ENCODE assay signal across 8 cellular contexts in the genomic region with DNA sequence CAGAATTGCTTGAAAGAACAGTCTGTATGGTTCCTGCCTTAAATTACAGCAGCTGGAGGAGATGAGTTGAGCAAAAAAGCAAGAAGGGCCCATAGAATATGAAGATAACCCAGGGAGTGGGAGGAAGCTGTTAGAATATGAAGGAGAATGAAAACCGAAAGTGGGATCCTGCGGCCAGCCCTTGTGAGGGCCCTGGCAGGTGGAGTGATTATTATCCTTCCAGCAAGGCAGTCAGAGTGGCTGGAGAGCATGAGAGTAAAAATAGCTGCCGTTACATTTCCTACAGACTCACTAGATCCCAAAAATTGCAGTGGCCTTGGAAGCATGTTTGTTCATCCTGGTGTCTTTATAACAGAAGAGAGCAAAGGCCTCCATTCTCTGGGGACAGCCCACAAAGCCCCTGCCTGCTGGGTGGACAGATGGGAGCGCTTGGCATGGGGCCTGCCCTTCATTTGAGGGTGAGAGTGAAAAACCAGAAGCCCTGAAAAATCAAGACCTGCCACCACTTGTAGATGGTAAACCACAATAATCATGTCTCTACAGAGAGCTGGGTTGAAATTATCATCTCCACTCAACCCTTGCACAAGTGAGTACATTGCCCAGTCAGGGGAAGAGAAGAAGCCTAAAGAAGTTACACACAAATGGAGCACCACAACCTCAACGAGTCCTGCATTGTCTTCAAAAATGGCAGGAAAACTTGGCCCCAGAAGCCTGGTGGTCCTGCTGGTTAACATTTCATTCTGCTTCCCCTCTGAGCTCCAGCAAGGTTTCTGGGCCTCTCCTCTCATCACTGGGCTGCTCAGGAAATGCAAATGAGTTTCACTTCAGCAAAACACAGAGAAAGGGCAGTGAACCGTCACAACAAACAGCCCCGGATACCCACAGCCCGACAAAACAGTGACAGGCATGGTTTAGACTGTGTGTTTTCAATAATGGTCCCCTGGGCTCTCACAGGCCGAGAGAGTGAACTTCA. TPM values are rescaled to one million over a fixed set of nuclear protein-coding genes. Genes with fewer than 3 reads are reported as not detected.
DNase-seq lines count a peak whose midpoint lies in the region; ATAC-seq lines count a peak whose summit lies in the region.

No MANE protein-coding gene starts in this region.

- H3K27ac ChIP-seq in mesendoderm (ENCODE audit: low read depth, low read length), result no peak overlapping the region

- H2BK15ac ChIP-seq in mesendoderm (replicated peaks; ENCODE audit: low read depth), result no peak overlapping the region

- H3K18ac ChIP-seq in mesendoderm (ENCODE audit: low read length), result no peak overlapping the region

- no peaks in the 10 kb centered on the region for H3K27me3 Mint-ChIP-seq in activated T-helper 17 cell treated with anti-CD3 and anti-CD28 coated beads, Interleukin-2, amount 50 U/mL, for 72 hours
- no peaks in the 10 kb centered on the region for H3K27me3 Mint-ChIP-seq in memory B cell

- H3K36me3 Mint-ChIP-seq in activated T-helper 17 cell treated with anti-CD3 and anti-CD28 coated beads, Interleukin-2, amount 50 U/mL, for 72 hours (ENCODE audit: low read depth), result peaks cover 8% of the 10 kb centered on the region
- H3K36me3 Mint-ChIP-seq in memory B cell, result peaks cover 3% of the 10 kb centered on the region

- no peak overlapping the region for H3K23ac ChIP-seq in mesendoderm (ENCODE audit: low read length)

- H3K79me1 ChIP-seq in mesendoderm (ENCODE audit: low read length), result no peaks in the 10 kb centered on the region

- H2AK5ac ChIP-seq in mesendoderm (ENCODE audit: low read length), result no peak overlapping the region

- peak; percentile 89 for ATAC-seq in GM18868 (IDR thresholded peaks at IDR 0.05; ENCODE audit: unreplicated experiment)
- ATAC-seq in HG02678 (IDR thresholded peaks at IDR 0.05; ENCODE audit: unreplicated experiment), result peak; percentile 83
- peak; percentile 72 for ATAC-seq in activated T-helper 17 cell treated with anti-CD3 and anti-CD28 coated beads, Interleukin-2, amount 50 U/mL, for 72 hours (replicated peaks)
- peak; percentile 80 for ATAC-seq in memory B cell (ENCODE audit: low read depth)

- no peak overlapping the region for H3K9ac ChIP-seq in mesendoderm (ENCODE audit: low read length)

- no peak overlapping the region for H4K8ac ChIP-seq in mesendoderm (ENCODE audit: low read depth, low read length)

- H3K9me3 Mint-ChIP-seq in activated T-helper 17 cell treated with anti-CD3 and anti-CD28 coated beads, Interleukin-2, amount 50 U/mL, for 72 hours, result no peaks in the 10 kb centered on the region
- no peaks in the 10 kb centered on the region for H3K9me3 Mint-ChIP-seq in memory B cell

- no peak overlapping the region for H3K4me3 ChIP-seq in mesendoderm (ENCODE audit: low read length)

- peak overlapping the region; percentile 57 for H3K4me3 Mint-ChIP-seq in activated T-helper 17 cell treated with anti-CD3 and anti-CD28 coated beads, Interleukin-2, amount 50 U/mL, for 72 hours
- H3K4me3 Mint-ChIP-seq in memory B cell, result peak overlapping the region; percentile 66

- H3K4ac ChIP-seq in mesendoderm (ENCODE audit: low read depth, low read length), result no peak overlapping the region

- no peaks in the 10 kb centered on the region for H3K27me3 ChIP-seq in mesendoderm (ENCODE audit: insufficient read depth, low read length, poor library complexity)

- no peak overlapping the region for H2BK5ac ChIP-seq in mesendoderm (ENCODE audit: low read length)

- no peak overlapping the region for H4K5ac ChIP-seq in mesendoderm (ENCODE audit: low read length)

- no peaks in the 10 kb centered on the region for H3K36me3 ChIP-seq in mesendoderm (ENCODE audit: control insufficient read depth, insufficient read depth, low read length)

- H3K4me1 Mint-ChIP-seq in activated T-helper 17 cell treated with anti-CD3 and anti-CD28 coated beads, Interleukin-2, amount 50 U/mL, for 72 hours, result peaks cover 15% of the 10 kb centered on the region
- H3K4me1 Mint-ChIP-seq in memory B cell, result peaks cover 47% of the 10 kb centered on the region

- peaks cover 5% of the 10 kb centered on the region for H3K4me1 ChIP-seq in mesendoderm (ENCODE audit: control insufficient read depth, low read depth, low read length)

- no peak overlapping the region for H3K56ac ChIP-seq in mesendoderm (ENCODE audit: low read length)

- H2BK120ac ChIP-seq in mesendoderm (ENCODE audit: low read depth, low read length), result no peak overlapping the region

- H3K79me2 ChIP-seq in mesendoderm (ENCODE audit: control insufficient read depth, insufficient read depth, low read length), result no peaks in the 10 kb centered on the region

- H3K4me2 ChIP-seq in mesendoderm (ENCODE audit: low read length), result no peak overlapping the region

- peak overlapping the region; percentile 60 for H3K27ac Mint-ChIP-seq in activated T-helper 17 cell treated with anti-CD3 and anti-CD28 coated beads, Interleukin-2, amount 50 U/mL, for 72 hours
- peak overlapping the region; percentile 93 for H3K27ac Mint-ChIP-seq in memory B cell

- peak; percentile 62 for DNase-seq in NCI-H187 treated with DMSO at 0.1 percent for 48 hours (lab: John Stamatoyannopoulos, UW)
- peak; percentile 60 to 81 for DNase-seq in memory B cell (ENCODE audit: low spot score in 2 of 2)
- DNase-seq in NCI-H1436 (lab: John Stamatoyannopoulos, UW), result no peak
- no peak for DNase-seq in mesendoderm
- no peak for DNase-seq in activated CD4-positive, alpha-beta T cell treated with anti-CD3 and anti-CD28 coated beads, Interleukin-2, amount 50 U/mL, for 4 hours

- no CpG with 5 or more reads among the region's 9 CpGs for WGBS in mesendoderm (ENCODE audit: extremely low coverage, insufficient coverage, low lambda C conversion rate)

RNA-seq across cellular contexts. Expression of a gene that starts 20.5 kb away (rescaled TPM):
- not detected for total RNA-seq in activated T-helper 17 cell treated with anti-CD3 and anti-CD28 coated beads, Interleukin-2, amount 50 U/mL, for 72 hours
- 9.1 TPM for polyA plus RNA-seq in mesendoderm (2013, experiment 1 of 2)
- polyA plus RNA-seq in mesendoderm (2013, experiment 2 of 2), result 10.0 TPM

RNA-seq across cellular contexts. Expression of a gene that starts 23.0 kb away (rescaled TPM):
- total RNA-seq in activated T-helper 17 cell treated with anti-CD3 and anti-CD28 coated beads, Interleukin-2, amount 50 U/mL, for 72 hours, result 10 to 100 TPM in 1 of 2 donors, 1 to 10 TPM in 1; 8.5 to 11.8 TPM
- 12.6 TPM for polyA plus RNA-seq in mesendoderm (2013, experiment 1 of 2)
- 13.2 TPM for polyA plus RNA-seq in mesendoderm (2013, experiment 2 of 2)

Comparison
In these comparisons a context has a peak if more than half of its experiments do, and no peak if none do; other contexts are left out.
1. DNase-seq: peak in NCI-H187 treated with DMSO at 0.1 percent for 48 hours (single experiment) and memory B cell (2 of 2); none in NCI-H1436 (single experiment), mesendoderm (single experiment) and activated CD4-positive, alpha-beta T cell treated with anti-CD3 and anti-CD28 coated beads, Interleukin-2, amount 50 U/mL, for 4 hours (0 of 2).
2. Peak in every context shown above with its lines, with median percentiles within 50 percentile points of each other: ATAC-seq.